In the genomic region with DNA sequence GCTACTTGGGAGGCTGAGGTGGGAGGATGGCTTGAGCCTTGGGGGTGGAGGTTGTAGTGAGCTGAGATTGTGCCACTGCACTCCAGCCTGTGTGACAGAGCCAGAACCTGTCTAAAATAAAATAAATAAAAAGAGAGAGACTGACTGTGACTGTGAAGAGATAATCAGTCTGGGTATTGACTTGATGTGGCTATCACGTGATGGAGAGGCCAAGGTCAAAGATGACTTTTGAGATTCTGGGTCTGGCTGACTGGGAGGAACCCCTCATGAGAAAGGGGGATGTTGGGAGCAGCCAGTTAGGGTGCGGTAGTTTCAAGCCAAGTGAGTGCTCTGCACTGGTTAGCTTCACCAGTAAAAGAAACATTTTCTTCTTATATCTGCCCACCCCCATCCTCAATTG, we compare ENCODE assay signal across 19 cellular contexts.
"Had no signal": no experiment of that assay in that cellular context is flagged by ENCODE, and none has a peak within 500 bp of the region (broad histone marks: within the 10 kb centered on the region; RNA-seq: fewer than 3 reads in every experiment).

No MANE protein-coding gene starts in this region.

- H3K27ac ChIP-seq: heart left ventricle, right atrium auricular region, tibial artery, upper lobe of left lung, uterus had no signal

- H3K4me1 ChIP-seq: tibial artery, uterus had no signal

- FAIRE-seq: endometrium, frontal cortex, small intestine had no signal

- H3K36me3 ChIP-seq: heart left ventricle, right atrium auricular region, tibial artery, upper lobe of left lung, uterus had no signal

- H3K36me3 Mint-ChIP-seq: natural killer cell had no signal

- H3K27me3 ChIP-seq: heart left ventricle, right atrium auricular region, tibial artery, upper lobe of left lung, uterus had no signal

- H3K4me3 Mint-ChIP-seq: natural killer cell, neural crest cell had no signal

- H3K9me3 Mint-ChIP-seq: natural killer cell had no signal

- H3K4me3 ChIP-seq: heart left ventricle, mucosa of descending colon, right atrium auricular region, tibial artery, upper lobe of left lung, uterus had no signal

- ATAC-seq: esophagus mucosa, heart left ventricle, left lobe of liver, mucosa of descending colon, natural killer cell had no signal

- DNase-seq: effector memory CD4-positive, alpha-beta T cell; heart left ventricle; islet precursor cell; mammary epithelial cell; mucosa of descending colon; natural killer cell; posterior cingulate gyrus; small intestine; stimulated activated CD4-positive, alpha-beta T cell treated with anti-CD3 and anti-CD28 coated beads, Interleukin-12 subunit alpha, Interleukin-12 subunit beta, amount 100 ng/mL, for 4 hours; stimulated activated naive CD4-positive, alpha-beta T cell treated with Interleukin-2 at 50 U/mL for 16 hours; tibial artery; upper lobe of left lung; uterus had no signal

- H3K9me3 ChIP-seq: heart left ventricle, mucosa of descending colon, right atrium auricular region, tibial artery, upper lobe of left lung, uterus had no signal
